In the genomic region with DNA sequence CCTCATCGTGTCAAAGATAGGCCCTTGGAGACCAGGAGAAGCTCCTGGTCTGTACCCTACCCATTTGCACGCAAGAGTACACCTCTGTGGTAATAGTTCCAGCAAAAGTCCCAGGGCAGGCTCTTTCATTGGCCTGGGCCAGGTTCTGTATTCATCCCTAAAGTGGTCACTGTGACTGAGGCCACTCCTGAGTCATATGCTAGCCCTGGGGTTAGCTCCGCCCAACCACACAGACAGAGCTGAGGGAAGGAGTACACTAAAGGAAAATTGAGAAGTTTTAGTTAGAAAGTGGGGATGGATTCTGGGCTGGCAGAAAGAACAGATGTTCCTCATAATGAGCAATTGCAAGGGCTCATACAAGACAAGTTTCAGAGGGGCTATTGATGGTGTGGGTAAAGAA, we compare ENCODE assay signal across 9 cellular contexts.
DNase-seq lines count a peak whose midpoint lies in the region; ATAC-seq, FAIRE-seq and TF ChIP-seq lines count a peak whose summit lies in the region.
"Had no signal": no experiment of that assay in that cellular context is flagged by ENCODE, and none has a peak within 500 bp of the region (broad histone marks: within the 10 kb centered on the region; RNA-seq: fewer than 3 reads in every experiment).

No MANE protein-coding gene starts in this region.

- SMC1A ChIA-PET in GM12878 (lab: Charles Lee; ENCODE audit: uncharacterized antibody, unreplicated experiment), result interaction anchor here (1.4 kb wide), 1 partner anchor 54 kb away, joined by 3 read pairs; no protein-coding TSS in a partner anchor

- 94% methylated on average over 3 of the region's 3 CpGs for WGBS in GM12878 (ENCODE audit: insufficient coverage, insufficient replicate concordance, low lambda C conversion rate, missing lambda C conversion rate)

- H3K9me3 ChIP-seq in GM12878 (replicated peaks; ENCODE audit: control insufficient read depth, insufficient read depth, low read length), result no peaks in the 10 kb centered on the region
- H3K9me3 ChIP-seq in osteoblast (ENCODE audit: low read depth, low read length), result no peaks in the 10 kb centered on the region

- TF ChIP-seq RAD21 in GM12878 (IDR thresholded peaks at IDR 0.05; ENCODE audit: insufficient read depth, low read depth, low read length), result no peak

- in situ Hi-C loops in GM12878 (cut with MboI), result no loop called here

- ATAC-seq in GM12878 (peak; percentile 31; the same call in 2 of the 3 replicates), HG02852 (IDR thresholded peaks at IDR 0.05; ENCODE audit: unreplicated experiment) (no peak)

- H4K20me1 ChIP-seq in GM12878 (ENCODE audit: control insufficient read depth, insufficient read depth) (no peaks in the 10 kb centered on the region), osteoblast (ENCODE audit: insufficient read depth, low read length) (no peaks in the 10 kb centered on the region)

- H3K4me3 ChIP-seq in GM12878 (no peak overlapping the region), osteoblast (ENCODE audit: insufficient read depth, low read length) (no peak overlapping the region)

- RAD21 ChIA-PET in GM12878 (lab: Charles Lee; ENCODE audit: unreplicated experiment), result interaction anchor here (1.6 kb wide), 1 partner anchor 25 kb away, joined by 5 read pairs; no protein-coding TSS in a partner anchor

- POLR2A ChIA-PET in GM12878 (lab: Charles Lee), result no interaction called here

- TF ChIP-seq CTCF in GM12878 (IDR thresholded peaks at IDR 0.05 in 2 of 3, conservative IDR thresholded peaks at IDR 0.05 in 1 of 3; ENCODE audit: control insufficient read depth in 2 of 3, extremely low read depth in 1 of 3, insufficient read depth in 1 of 3, low read depth in 3 of 3, low read length in 3 of 3), result no peak
- TF ChIP-seq CTCF in osteoblast (IDR thresholded peaks at IDR 0.05; ENCODE audit: extremely low read depth, low read depth, low read length), result no peak

- H3K4me2 ChIP-seq in GM12878 (ENCODE audit: control insufficient read depth, insufficient read depth) (no peak overlapping the region), osteoblast (ENCODE audit: insufficient read depth, low read length) (no peak overlapping the region)

- BruUV-seq in GM12878 (replicated peaks; lab: Mats Ljungman, UMichigan), result no TSS peak

- no peak for TF ChIP-seq EP300 in GM12878 (IDR thresholded peaks at IDR 0.05; ENCODE audit: borderline replicate concordance in 1 of 2, control insufficient read depth in 1 of 2, low read depth in 2 of 2, low read length in 2 of 2)

- no peak overlapping the region for H3K9ac ChIP-seq in GM12878 (ENCODE audit: control insufficient read depth, insufficient read depth, low read length)

- intact Hi-C loops in GM12878 (cut with micrococcal nuclease; ENCODE audit: unreplicated experiment), result no loop called here

- DNase-seq in EL (peak; percentile 49), MV-4-11 (lab: John Stamatoyannopoulos, UW) (peak; percentile 72), GM12878 (ENCODE audit: low read depth, low spot score) (no peak), osteoblast (ENCODE audit: insufficient read length, low spot score, missing footprints) (peak; percentile 22), H54 (ENCODE audit: insufficient read length, low spot score) (no peak), NCI-H2107 (lab: John Stamatoyannopoulos, UW) (no peak)
- DNase-seq: Karpas-422, SHP77 treated with DMSO at 0.1 percent for 48 hours had no signal

- no peak overlapping the region for H2AFZ ChIP-seq in GM12878 (ENCODE audit: control insufficient read depth, low read depth, low read length)
- no peak overlapping the region for H2AFZ ChIP-seq in osteoblast (ENCODE audit: low read length)

- TF ChIP-seq POLR2A in GM12878 (IDR thresholded peaks at IDR 0.05; ENCODE audit: low read depth, low read length) (no peak), H54 (IDR thresholded peaks at IDR 0.05; ENCODE audit: low read depth, low read length) (no peak)

- H3K79me2 ChIP-seq in GM12878 (ENCODE audit: control insufficient read depth, insufficient read depth, low read length) (no peaks in the 10 kb centered on the region), osteoblast (ENCODE audit: insufficient read depth, low read length) (no peaks in the 10 kb centered on the region)

- no peak overlapping the region for H3K27ac ChIP-seq in GM12878 (ENCODE audit: control insufficient read depth, insufficient read depth)
- peak overlapping the region; percentile 70 for H3K27ac ChIP-seq in osteoblast (ENCODE audit: low read depth, low read length)

- H3K4me1 ChIP-seq in GM12878 (ENCODE audit: control insufficient read depth, insufficient read depth, low read length) (peaks cover 15% of the 10 kb centered on the region), osteoblast (ENCODE audit: insufficient read depth, low read length) (peaks cover 29% of the 10 kb centered on the region)

- H3K27me3 ChIP-seq in GM12878 (replicated peaks in 1 of 2; ENCODE audit: control insufficient read depth in 2 of 2, insufficient read depth in 2 of 2, low read length in 1 of 2) (no peaks in the 10 kb centered on the region), osteoblast (ENCODE audit: insufficient read depth, low read length) (no peaks in the 10 kb centered on the region)

- FAIRE-seq in GM12878 (lab: Jason Lieb, UNC) (no peak), H54 (lab: Jason Lieb, UNC) (no peak)

- CTCF ChIA-PET in GM12878 (lab: Yijun Ruan, JAX), result interaction anchor here (1.0 kb wide), 1 partner anchor 11 kb away, joined by 4 read pairs; no protein-coding TSS in a partner anchor

- H3K36me3 ChIP-seq in GM12878 (ENCODE audit: control insufficient read depth in 2 of 2, insufficient read depth in 2 of 2, low read length in 1 of 2) (no peaks in the 10 kb centered on the region), osteoblast (ENCODE audit: insufficient read depth, low read length) (no peaks in the 10 kb centered on the region)

TF ChIP-seq in GM12878, 131 proteins besides CTCF, POLR2A, EP300 and RAD21:
- TF ChIP-seq ATF7 (IDR thresholded peaks at IDR 0.05; ENCODE audit: low read depth), result no peak
- TF ChIP-seq, protein P1, sequence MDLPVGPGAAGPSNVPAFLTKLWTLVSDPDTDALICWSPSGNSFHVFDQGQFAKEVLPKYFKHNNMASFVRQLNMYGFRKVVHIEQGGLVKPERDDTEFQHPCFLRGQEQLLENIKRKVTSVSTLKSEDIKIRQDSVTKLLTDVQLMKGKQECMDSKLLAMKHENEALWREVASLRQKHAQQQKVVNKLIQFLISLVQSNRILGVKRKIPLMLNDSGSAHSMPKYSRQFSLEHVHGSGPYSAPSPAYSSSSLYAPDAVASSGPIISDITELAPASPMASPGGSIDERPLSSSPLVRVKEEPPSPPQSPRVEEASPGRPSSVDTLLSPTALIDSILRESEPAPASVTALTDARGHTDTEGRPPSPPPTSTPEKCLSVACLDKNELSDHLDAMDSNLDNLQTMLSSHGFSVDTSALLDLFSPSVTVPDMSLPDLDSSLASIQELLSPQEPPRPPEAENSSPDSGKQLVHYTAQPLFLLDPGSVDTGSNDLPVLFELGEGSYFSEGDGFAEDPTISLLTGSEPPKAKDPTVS (IDR thresholded peaks at IDR 0.05; ENCODE audit: low read depth, low read length), result no peak
- TF ChIP-seq ZNF207 (IDR thresholded peaks at IDR 0.05; ENCODE audit: borderline replicate concordance), result no peak
- no peak for TF ChIP-seq ZNF622 (IDR thresholded peaks at IDR 0.05)
- TF ChIP-seq YY1 (IDR thresholded peaks at IDR 0.05; ENCODE audit: low read depth, low read length), result no peak
- no peak for TF ChIP-seq WRNIP1 (IDR thresholded peaks at IDR 0.05; ENCODE audit: borderline replicate concordance, low read depth, low read length)
- no peak for TF ChIP-seq SIN3A (IDR thresholded peaks at IDR 0.05; ENCODE audit: low read depth, low read length)
- TF ChIP-seq IRF4 (IDR thresholded peaks at IDR 0.05; ENCODE audit: low read depth, low read length), result no peak
- no peak for TF ChIP-seq TCF12 (IDR thresholded peaks at IDR 0.05; ENCODE audit: low read depth, low read length)
- TF ChIP-seq BMI1 (IDR thresholded peaks at IDR 0.05; ENCODE audit: borderline replicate concordance), result no peak
- no peak for TF ChIP-seq BHLHE40 (IDR thresholded peaks at IDR 0.05; ENCODE audit: borderline replicate concordance in 1 of 2, low read depth in 2 of 2, low read length in 1 of 2)
- no peak for TF ChIP-seq ZZZ3 (IDR thresholded peaks at IDR 0.05; ENCODE audit: control insufficient read depth, insufficient read length, low read depth)
- TF ChIP-seq CHD2 (IDR thresholded peaks at IDR 0.05; ENCODE audit: borderline replicate concordance, low read depth, low read length), result no peak
- TF ChIP-seq KDM1A (IDR thresholded peaks at IDR 0.05; ENCODE audit: borderline replicate concordance), result no peak
- TF ChIP-seq RBBP5 (conservative IDR thresholded peaks at IDR 0.05), result no peak
- no peak for TF ChIP-seq ZNF384 (IDR thresholded peaks at IDR 0.05; ENCODE audit: borderline replicate concordance, low read depth, low read length)
- TF ChIP-seq ZNF217 (IDR thresholded peaks at IDR 0.05), result no peak
- TF ChIP-seq CBFB (IDR thresholded peaks at IDR 0.05; ENCODE audit: low read depth), result no peak
TF ChIP-seq in GM12878: peak in this region for 0.

Comparison
In these comparisons a context has a peak if more than half of its experiments do, and no peak if none do; other contexts are left out.
1. DNase-seq: peak in EL (single experiment), MV-4-11 (single experiment) and osteoblast (single experiment); none in GM12878 (single experiment), H54 (single experiment) and NCI-H2107 (single experiment).